In genomic region chrX:31705816-31706215, GRCh38 we compare ENCODE assay signal across 32 cellular contexts.
"Had no signal": no experiment of that assay in that cellular context is flagged by ENCODE, and none has a peak within 500 bp of the region (broad histone marks: within the 10 kb centered on the region; RNA-seq: fewer than 3 reads in every experiment).

No MANE protein-coding gene starts in this region.

- H3K4me3 ChIP-seq: MG63 had no signal

- DNase-seq: Karpas-422, Kasumi-1, MG63, MM.1S, MV-4-11, NCI-H1048, NCI-H1092, NCI-H1092 treated with DMSO at 0.1 percent for 48 hours, NCI-H1105, NCI-H1105 treated with DMSO at 0.1 percent for 48 hours, NCI-H1417, NCI-H1417 treated with DMSO at 0.1 percent for 48 hours, NCI-H1436, NCI-H1436 treated with DMSO at 0.1 percent for 48 hours, NCI-H146, NCI-H1694, NCI-H1694 treated with DMSO at 0.1 percent for 48 hours, NCI-H187, NCI-H187 treated with DMSO at 0.1 percent for 48 hours, NCI-H1930, NCI-H2029, NCI-H2029 treated with DMSO at 0.1 percent for 48 hours, NCI-H2081, NCI-H2081 treated with DMSO at 0.1 percent for 48 hours, NCI-H2107, NCI-H2171, NCI-H2171 treated with DMSO at 0.1 percent for 48 hours, NCI-H2227 treated with DMSO at 0.1 percent for 48 hours, NCI-H345, NCI-H510A, NCI-H510A treated with DMSO at 0.1 percent for 48 hours, NCI-H524 had no signal

- H3K27me3 ChIP-seq: MG63 had no signal

- H3K9me3 ChIP-seq: MG63 had no signal

- H3K36me3 ChIP-seq: MG63 had no signal
